In genomic region chr18:76490701-76491171, GRCh38 we compare ENCODE assay signal across 9 cellular contexts. TPM values are rescaled to one million over a fixed set of nuclear protein-coding genes. Genes with fewer than 3 reads are reported as not detected.
DNase-seq lines count a peak whose midpoint lies in the region; ATAC-seq and TF ChIP-seq lines count a peak whose summit lies in the region.
"Had no signal": no experiment of that assay in that cellular context is flagged by ENCODE, and none has a peak within 500 bp of the region (broad histone marks: within the 10 kb centered on the region; RNA-seq: fewer than 3 reads in every experiment).

No MANE protein-coding gene starts in this region.

- intact Hi-C loops in sciatic nerve (cut with DNase I), result no loop called here

- peaks cover 0 to 36% of the 10 kb centered on the region in 2 donors for H3K4me1 ChIP-seq in right atrium auricular region

- no peaks in the 10 kb centered on the region for H3K36me3 Mint-ChIP-seq in activated naive CD8-positive, alpha-beta T cell treated with anti-CD3 and anti-CD28 coated beads, Interleukin-2, amount 10 ng/mL, durations not matched to agents 7 days and 5 days

- peak overlapping the region; percentile 22 for H3K27ac Mint-ChIP-seq in activated naive CD8-positive, alpha-beta T cell treated with anti-CD3 and anti-CD28 coated beads, Interleukin-2, amount 10 ng/mL, durations not matched to agents 7 days and 5 days

- no peaks in the 10 kb centered on the region for H3K9me3 Mint-ChIP-seq in activated naive CD8-positive, alpha-beta T cell treated with anti-CD3 and anti-CD28 coated beads, Interleukin-2, amount 10 ng/mL, durations not matched to agents 7 days and 5 days

- peaks cover 21% of the 10 kb centered on the region for H3K27me3 Mint-ChIP-seq in activated naive CD8-positive, alpha-beta T cell treated with anti-CD3 and anti-CD28 coated beads, Interleukin-2, amount 10 ng/mL, durations not matched to agents 7 days and 5 days

- H3K4me3 Mint-ChIP-seq in activated naive CD8-positive, alpha-beta T cell treated with anti-CD3 and anti-CD28 coated beads, Interleukin-2, amount 10 ng/mL, durations not matched to agents 7 days and 5 days, result peak overlapping the region; percentile 80

- peak; percentile 53 for DNase-seq in DMS 273 (lab: John Stamatoyannopoulos, UW; ENCODE audit: unreplicated experiment)
- no peak for DNase-seq in DMS 273 treated with DMSO at 0.1 percent for 48 hours (lab: John Stamatoyannopoulos, UW)
- DNase-seq in NCI-H69 (lab: John Stamatoyannopoulos, UW), result peak; percentile 84
- peak; percentile 62 for DNase-seq in activated naive CD8-positive, alpha-beta T cell treated with anti-CD3 and anti-CD28 coated beads, Interleukin-2, amount 10 ng/mL, durations not matched to agents 7 days and 5 days
- DNase-seq in right atrium auricular region (ENCODE audit: low spot score), result no peak
- DNase-seq in sciatic nerve (ENCODE audit: low spot score), result peak; percentile 77
- DNase-seq in cerebellar nuclear complex (lab: John Stamatoyannopoulos, UW), result no peak
- DNase-seq in HK-2 (ENCODE audit: unreplicated experiment), result no peak

- H3K27ac ChIP-seq in right atrium auricular region, result peak overlapping the region; percentile 85 to 87
- H3K27ac ChIP-seq: 22Rv1 had no signal

- H3K36me3 ChIP-seq in right atrium auricular region, result no peaks in the 10 kb centered on the region

- peaks cover 12% of the 10 kb centered on the region for H3K4me1 Mint-ChIP-seq in activated naive CD8-positive, alpha-beta T cell treated with anti-CD3 and anti-CD28 coated beads, Interleukin-2, amount 10 ng/mL, durations not matched to agents 7 days and 5 days

- no peaks in the 10 kb centered on the region for H3K9me3 ChIP-seq in right atrium auricular region

- no peak for TF ChIP-seq CTCF in right atrium auricular region (IDR thresholded peaks at IDR 0.05)

- peak; percentile 14 for ATAC-seq in activated naive CD8-positive, alpha-beta T cell treated with anti-CD3 and anti-CD28 coated beads, Interleukin-2, amount 10 ng/mL, durations not matched to agents 7 days and 5 days (ENCODE audit: low read depth)
- no peak for ATAC-seq in sciatic nerve

- POLR2A ChIA-PET in activated naive CD8-positive, alpha-beta T cell treated with anti-CD3 and anti-CD28 coated beads, Interleukin-2, amount 10 ng/mL, durations not matched to agents 7 days and 5 days (lab: Charles Lee), result interaction anchor here (0.6 kb wide), 1 partner anchor 1280 kb away, joined by 3 read pairs; the partner anchor contains the start of gene TSHZ1

- peak overlapping the region; percentile 58 to 87 for H3K4me3 ChIP-seq in right atrium auricular region

- no peaks in the 10 kb centered on the region for H3K27me3 ChIP-seq in right atrium auricular region

RNA-seq across cellular contexts. Expression of gene ZNF516, which starts 4.3 kb away (rescaled TPM):
- total RNA-seq in activated naive CD8-positive, alpha-beta T cell treated with anti-CD3 and anti-CD28 coated beads, Interleukin-2, amount 10 ng/mL, durations not matched to agents 7 days and 5 days, result 1 to 10 TPM; 6.9 to 8.0 TPM
- total RNA-seq in right atrium auricular region (10 to 100 TPM; 11.0 to 14.0 TPM), sciatic nerve (53.5 TPM)

Comparison
In these comparisons a context has a peak if more than half of its experiments do, and no peak if none do; other contexts are left out.
1. DNase-seq: peak in DMS 273 (single experiment), NCI-H69 (single experiment), activated naive CD8-positive, alpha-beta T cell treated with anti-CD3 and anti-CD28 coated beads, Interleukin-2, amount 10 ng/mL, durations not matched to agents 7 days and 5 days (single experiment) and sciatic nerve (single experiment); none in DMS 273 treated with DMSO at 0.1 percent for 48 hours (single experiment), right atrium auricular region (single experiment), cerebellar nuclear complex (0 of 2) and HK-2 (single experiment).